In the genomic region with DNA sequence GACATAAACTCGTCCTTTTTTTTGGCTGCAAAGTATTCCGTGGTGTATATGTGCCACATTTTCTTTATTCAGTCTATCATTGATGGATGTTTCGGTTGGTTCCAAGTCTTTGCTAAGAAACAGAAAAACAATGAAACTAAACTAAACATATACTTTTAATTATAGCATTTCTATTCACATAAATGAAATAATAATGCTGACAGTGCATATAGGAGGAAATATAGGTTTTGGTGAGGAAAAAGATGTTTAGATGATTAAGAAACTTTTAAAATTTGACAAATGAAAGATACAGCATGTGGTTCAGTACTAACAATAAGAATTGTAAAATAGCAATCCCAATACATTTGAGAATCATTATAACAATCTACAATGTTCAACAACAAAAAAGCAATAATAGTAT, we compare ENCODE assay signal across 1 cellular context.
TF ChIP-seq lines count a peak whose summit lies in the region.

No MANE protein-coding gene starts in this region.

TF ChIP-seq in HepG2, 621 proteins besides CTCF, POLR2A, EP300 and RAD21 (continued from another document):
- TF ChIP-seq, protein P1, sequence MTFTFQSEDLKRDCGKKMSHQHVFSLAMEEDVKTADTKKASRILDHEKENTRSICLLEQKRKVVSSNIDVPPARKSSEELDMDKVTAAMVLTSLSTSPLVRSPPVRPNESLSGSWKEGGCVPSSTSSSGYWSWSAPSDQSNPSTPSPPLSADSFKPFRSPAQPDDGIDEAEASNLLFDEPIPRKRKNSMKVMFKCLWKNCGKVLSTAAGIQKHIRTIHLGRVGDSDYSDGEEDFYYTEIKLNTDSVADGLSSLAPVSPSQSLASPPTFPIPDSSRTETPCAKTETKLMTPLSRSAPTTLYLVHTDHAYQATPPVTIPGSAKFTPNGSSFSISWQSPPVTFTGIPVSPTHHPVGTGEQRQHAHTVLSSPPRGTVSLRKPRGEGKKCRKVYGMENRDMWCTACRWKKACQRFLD (CRISPR knock-in tag; IDR thresholded peaks at IDR 0.05; ENCODE audit: borderline replicate concordance): no peak
- peak; percentile 67 to 92 for TF ChIP-seq MAFK (conservative IDR thresholded peaks at IDR 0.05 in 1 of 2, IDR thresholded peaks at IDR 0.05 in 1 of 2; ENCODE audit: low read length in 2 of 2)
- peak; percentile 89 for TF ChIP-seq MAFF (IDR thresholded peaks at IDR 0.05; ENCODE audit: low read depth, low read length)
